21 cellular contexts compared by ENCODE assay signal in the genomic region with DNA sequence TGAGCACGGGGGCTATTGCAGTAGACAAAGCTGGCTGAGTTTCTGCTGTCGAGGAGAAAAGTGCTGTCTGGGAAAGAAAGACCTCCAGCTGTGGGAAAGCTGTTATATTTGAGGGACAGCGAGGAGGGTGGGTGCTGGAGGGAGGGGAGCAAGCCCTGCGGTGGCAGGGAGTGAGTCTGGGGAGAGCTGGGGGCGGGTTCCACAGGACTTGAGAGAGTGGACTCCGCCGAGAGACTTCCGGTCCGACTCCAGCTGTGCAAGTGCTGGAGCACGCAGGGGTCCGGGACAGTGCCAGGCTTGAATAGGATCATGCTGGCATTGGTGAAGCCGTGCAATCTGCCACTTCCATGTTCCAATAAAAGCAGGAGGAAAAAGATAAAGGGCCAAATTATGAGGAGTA.
DNase-seq lines count a peak whose midpoint lies in the region; ATAC-seq and TF ChIP-seq lines count a peak whose summit lies in the region.
"Had no signal": no experiment of that assay in that cellular context is flagged by ENCODE, and none has a peak within 500 bp of the region (broad histone marks: within the 10 kb centered on the region; RNA-seq: fewer than 3 reads in every experiment).

No MANE protein-coding gene starts in this region.

- no peak overlapping the region for H3K4me3 ChIP-seq in right atrium auricular region
- no peak overlapping the region for H3K4me3 ChIP-seq in stomach
- H3K4me3 ChIP-seq: A549, GM23248, PC-9 had no signal

- DNase-seq in right atrium auricular region (ENCODE audit: low spot score) (peak; percentile 50), left ventricle myocardium superior (no peak), islet precursor cell (peak; percentile 41), stomach (peak; percentile 13), NCI-H510A treated with DMSO at 0.1 percent for 48 hours (lab: John Stamatoyannopoulos, UW) (no peak), hypothalamus (lab: John Stamatoyannopoulos, UW) (no peak)
- DNase-seq: BE2C, DMS53, GDM1, GM23248, H9, Karpas-422, NCI-H1694, NCI-H2081, NCI-H748 treated with DMSO at 0.1 percent for 48 hours, PC-9, RPMI8226, SHP77 treated with DMSO at 0.1 percent for 48 hours, SK-N-SH had no signal

- H3K27ac ChIP-seq in right atrium auricular region (no peak overlapping the region), stomach (no peak overlapping the region)
- H3K27ac ChIP-seq: A549, GM23248, PC-9 had no signal

- TF ChIP-seq EP300 in stomach (IDR thresholded peaks at IDR 0.05) = no peak

- H3K27me3 ChIP-seq in right atrium auricular region = no peaks in the 10 kb centered on the region
- H3K27me3 ChIP-seq in stomach = no peaks in the 10 kb centered on the region
- H3K27me3 ChIP-seq: BE2C had no signal

- TF ChIP-seq POLR2A in stomach (IDR thresholded peaks at IDR 0.05) = no peak

- H3K36me3 ChIP-seq in right atrium auricular region = no peaks in the 10 kb centered on the region
- H3K36me3 ChIP-seq in stomach = peaks cover 0 to 7% (median 6%) of the 10 kb centered on the region in 4 donors
- H3K36me3 ChIP-seq: BE2C had no signal

- 69 to 83% (median 76%) methylated on average over 12 of the region's 12 CpGs for WGBS in stomach, 5 donors

- no peak for TF ChIP-seq CTCF in right atrium auricular region (IDR thresholded peaks at IDR 0.05)
- TF ChIP-seq CTCF in stomach (IDR thresholded peaks at IDR 0.05) = no peak

- intact Hi-C loops in left ventricle myocardium superior (cut with micrococcal nuclease) = no loop called here
- intact Hi-C loops in stomach (cut with DNase I; ENCODE audit: low total_unique reads) = no loop called here

- no peak for ATAC-seq in left ventricle myocardium superior
- ATAC-seq in HG03039 (IDR thresholded peaks at IDR 0.05; ENCODE audit: unreplicated experiment) = no peak
- ATAC-seq: A549 had no signal

- no peaks in the 10 kb centered on the region for H3K4me1 ChIP-seq in right atrium auricular region
- H3K4me1 ChIP-seq in stomach = no peaks in the 10 kb centered on the region
- H3K4me1 ChIP-seq: A549, BE2C had no signal

- no peaks in the 10 kb centered on the region for H3K9me3 ChIP-seq in right atrium auricular region
- no peaks in the 10 kb centered on the region for H3K9me3 ChIP-seq in stomach
- H3K9me3 ChIP-seq: BE2C, SK-N-SH had no signal

Comparison
In these comparisons a context has a peak if more than half of its experiments do, and no peak if none do; other contexts are left out.
1. DNase-seq: peak in right atrium auricular region (single experiment), islet precursor cell (single experiment) and stomach (single experiment); none in left ventricle myocardium superior (single experiment), NCI-H510A treated with DMSO at 0.1 percent for 48 hours (single experiment) and hypothalamus (0 of 51).